Comparison of ENCODE assay signal across 8 cellular contexts in the genomic region with DNA sequence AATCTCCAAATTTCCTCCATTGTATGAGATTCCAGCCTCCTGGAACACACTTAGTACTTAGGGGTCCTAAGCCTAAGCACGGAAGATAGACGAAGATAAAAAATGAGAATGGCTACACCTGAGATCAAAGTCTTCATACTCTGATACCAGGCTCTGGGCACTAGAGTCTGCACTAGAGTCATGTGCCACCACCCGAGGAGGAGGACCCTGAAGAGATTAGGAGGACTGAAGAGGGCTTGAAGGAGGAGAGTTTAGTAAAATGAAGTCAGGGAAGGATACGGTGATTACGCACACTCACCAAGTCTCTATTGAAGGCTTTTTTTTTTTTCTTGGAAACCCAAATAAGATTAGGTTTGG. TPM values are rescaled to one million over a fixed set of nuclear protein-coding genes. Genes with fewer than 3 reads are reported as not detected.
DNase-seq lines count a peak whose midpoint lies in the region; ATAC-seq, FAIRE-seq and TF ChIP-seq lines count a peak whose summit lies in the region.

No MANE protein-coding gene starts in this region.

- intact Hi-C loops in adrenal gland (cut with DNase I), result no loop called here

- no peaks in the 10 kb centered on the region for H3K9me3 Mint-ChIP-seq in activated naive CD4-positive, alpha-beta T cell treated with anti-CD3 and anti-CD28 coated beads, Interleukin-2, amount 50 U/mL, for 24 hours
- no peaks in the 10 kb centered on the region for H3K9me3 Mint-ChIP-seq in memory B cell

- TF ChIP-seq POLR2A in adrenal gland (IDR thresholded peaks at IDR 0.05) (no peak), upper lobe of left lung (IDR thresholded peaks at IDR 0.05) (no peak)

- 64 to 68% (median 65%) methylated on average over 5 of the region's 5 CpGs for WGBS in adrenal gland, 4 donors
- 54 to 55% methylated on average over 5 of the region's 5 CpGs for WGBS in upper lobe of left lung, 2 donors

- no peak for ATAC-seq in memory B cell (ENCODE audit: low read depth)
- ATAC-seq in upper lobe of left lung (ENCODE audit: low FRiP score in 2 of 2), result no peak
- ATAC-seq in GM21526 (IDR thresholded peaks at IDR 0.05; ENCODE audit: low FRiP score, unreplicated experiment), result no peak
- no peak for ATAC-seq in foreskin keratinocyte

- no peak for TF ChIP-seq EP300 in upper lobe of left lung (IDR thresholded peaks at IDR 0.05)

- no peak for DNase-seq in activated naive CD4-positive, alpha-beta T cell (lab: John Stamatoyannopoulos, UW)
- DNase-seq in adrenal gland (peak in 1 of 7 donors; percentile 5), memory B cell (ENCODE audit: low spot score in 2 of 2) (no peak), upper lobe of left lung (no peak), foreskin keratinocyte (no peak), urothelium cell line (ENCODE audit: low spot score) (no peak)

- H3K27me3 ChIP-seq in adrenal gland, result no peaks in the 10 kb centered on the region
- no peaks in the 10 kb centered on the region for H3K27me3 ChIP-seq in upper lobe of left lung
- H3K27me3 ChIP-seq in foreskin keratinocyte, result no peaks in the 10 kb centered on the region

- H3K36me3 ChIP-seq in adrenal gland (replicated peaks in 1 of 2) (no peaks in the 10 kb centered on the region), upper lobe of left lung (no peaks in the 10 kb centered on the region)

- H3K4me1 Mint-ChIP-seq in activated naive CD4-positive, alpha-beta T cell treated with anti-CD3 and anti-CD28 coated beads, Interleukin-2, amount 50 U/mL, for 24 hours, result peaks cover 34% of the 10 kb centered on the region
- peaks cover 30% of the 10 kb centered on the region for H3K4me1 Mint-ChIP-seq in memory B cell

- no peaks in the 10 kb centered on the region for H3K27me3 Mint-ChIP-seq in activated naive CD4-positive, alpha-beta T cell treated with anti-CD3 and anti-CD28 coated beads, Interleukin-2, amount 50 U/mL, for 24 hours
- no peaks in the 10 kb centered on the region for H3K27me3 Mint-ChIP-seq in memory B cell

- no peak for FAIRE-seq in urothelium cell line (lab: Jason Lieb, UNC)

- TF ChIP-seq CTCF in adrenal gland (IDR thresholded peaks at IDR 0.05) (no peak), upper lobe of left lung (IDR thresholded peaks at IDR 0.05) (no peak), foreskin keratinocyte (conservative IDR thresholded peaks at IDR 0.05) (no peak)

- peak overlapping the region; percentile 99 for H3K27ac Mint-ChIP-seq in activated naive CD4-positive, alpha-beta T cell treated with anti-CD3 and anti-CD28 coated beads, Interleukin-2, amount 50 U/mL, for 24 hours
- H3K27ac Mint-ChIP-seq in memory B cell, result peak overlapping the region; percentile 97

- H3K27ac ChIP-seq in adrenal gland (peak overlapping the region; percentile 74 to 98 (median 93)), upper lobe of left lung (peak overlapping the region; percentile 86 to 95 (median 89)), foreskin keratinocyte (no peak overlapping the region)

- H3K4me1 ChIP-seq in adrenal gland (replicated peaks in 1 of 2) (peaks cover 4 to 14% of the 10 kb centered on the region in 2 donors), upper lobe of left lung (peaks cover 13 to 18% (median 15%) of the 10 kb centered on the region in 4 donors), foreskin keratinocyte (peaks cover 5% of the 10 kb centered on the region)

- peak overlapping the region; percentile 94 for H3K4me3 Mint-ChIP-seq in activated naive CD4-positive, alpha-beta T cell treated with anti-CD3 and anti-CD28 coated beads, Interleukin-2, amount 50 U/mL, for 24 hours
- peak overlapping the region; percentile 96 for H3K4me3 Mint-ChIP-seq in memory B cell

- no peaks in the 10 kb centered on the region for H3K9me3 ChIP-seq in adrenal gland (replicated peaks in 1 of 3)
- H3K9me3 ChIP-seq in upper lobe of left lung, result no peaks in the 10 kb centered on the region

- H3K4me3 ChIP-seq in adrenal gland (peak overlapping the region in 2 of 4 donors; percentile 33 to 58), upper lobe of left lung (peak overlapping the region in 3 of 4 donors; percentile 51 to 62 (median 61))

- H3K36me3 Mint-ChIP-seq in activated naive CD4-positive, alpha-beta T cell treated with anti-CD3 and anti-CD28 coated beads, Interleukin-2, amount 50 U/mL, for 24 hours, result no peaks in the 10 kb centered on the region
- H3K36me3 Mint-ChIP-seq in memory B cell, result peaks cover 1% of the 10 kb centered on the region

RNA-seq across cellular contexts. Expression of a gene that starts 0.6 kb away (rescaled TPM):
- total RNA-seq in adrenal gland (100 to 1,000 TPM in 1 of 8 donors, 10 to 100 TPM in 3, 1 to 10 TPM in 4; 4.6 to 124 (median 8.5) TPM), upper lobe of left lung (1 to 10 TPM in 5 of 6 donors, not detected in 1; 2.9 to 6.3 (median 4.8) TPM), foreskin keratinocyte (2.8 and 3.8 TPM in 2 replicates)
- polyA plus RNA-seq in adrenal gland (10 to 100 TPM in 2 of 3 donors, 1 to 10 TPM in 1; 9.6 to 21.5 (median 11.7) TPM), foreskin keratinocyte (5.3 and 5.7 TPM in 2 replicates)

RNA-seq across cellular contexts. Expression of a gene that starts 9.6 kb away (rescaled TPM):
- total RNA-seq in adrenal gland (10 to 100 TPM in 4 of 8 donors, 1 to 10 TPM in 4; 6.7 to 24.4 (median 11.3) TPM), upper lobe of left lung (1 to 10 TPM in 2 of 6 donors, under 1 TPM in 4; 0.33 to 2.1 (median 0.95) TPM), foreskin keratinocyte (1.4 and 1.6 TPM in 2 replicates)
- polyA plus RNA-seq in adrenal gland (1 to 10 TPM; 3.1 to 4.2 (median 4.0) TPM), foreskin keratinocyte (1.6 TPM in 2 replicates)

RNA-seq across cellular contexts. Expression of a gene that starts 14.7 kb away (rescaled TPM):
- total RNA-seq in adrenal gland (1 to 10 TPM in 2 of 8 donors, under 1 TPM in 3, not detected in 3; 0.35 to 1.7 (median 0.95) TPM), upper lobe of left lung (10 to 100 TPM in 4 of 6 donors, 1 to 10 TPM in 2; 1.5 to 30.7 (median 15.5) TPM), foreskin keratinocyte (0.21 TPM in 1 of 2 replicates, not detected in the other)
- polyA plus RNA-seq in adrenal gland (1 to 10 TPM in 2 of 3 donors, under 1 TPM in 1; 0.57 to 7.7 (median 4.3) TPM), foreskin keratinocyte (0.12 TPM in 1 of 2 replicates, not detected in the other)

RNA-seq across cellular contexts. Expression of a gene that starts 21.4 kb away (rescaled TPM):
- under 1 TPM in 3 of 8 donors, not detected in 5; 0.14 to 0.46 (median 0.14) TPM for total RNA-seq in adrenal gland
- not detected for polyA plus RNA-seq in adrenal gland
- 10 to 100 TPM in 1 of 6 donors, 1 to 10 TPM in 4, not detected in 1; 1.1 to 20.1 (median 1.8) TPM for total RNA-seq in upper lobe of left lung
- not detected in 2 replicates for total RNA-seq in foreskin keratinocyte
- polyA plus RNA-seq in foreskin keratinocyte, result not detected in 2 replicates

RNA-seq across cellular contexts. Expression of a gene that starts 34.9 kb away (rescaled TPM):
- total RNA-seq in adrenal gland, result 10 to 100 TPM in 4 of 8 donors, 1 to 10 TPM in 4; 6.5 to 16.2 (median 9.6) TPM
- 1 to 10 TPM; 4.9 to 8.1 (median 5.9) TPM for polyA plus RNA-seq in adrenal gland
- 10 to 100 TPM in 1 of 6 donors, 1 to 10 TPM in 5; 1.0 to 11.6 (median 6.3) TPM for total RNA-seq in upper lobe of left lung
- 5.8 and 9.2 TPM in 2 replicates for total RNA-seq in foreskin keratinocyte
- 7.6 and 10.1 TPM in 2 replicates for polyA plus RNA-seq in foreskin keratinocyte
